In genomic region chr21:27036736-27037301, GRCh38 we compare ENCODE assay signal across 1 cellular context.
TF ChIP-seq lines count a peak whose summit lies in the region.

No MANE protein-coding gene starts in this region.

TF ChIP-seq in IMR-90, 13 proteins besides CTCF, POLR2A, EP300 and RAD21 (continued from another document):
- TF ChIP-seq RCOR1 (IDR thresholded peaks at IDR 0.05; ENCODE audit: insufficient replicate concordance, low read length) (no peak), FOS (IDR thresholded peaks at IDR 0.05; ENCODE audit: low read depth, low read length) (no peak), NFE2L2 (IDR thresholded peaks at IDR 0.05; ENCODE audit: low read depth, low read length) (no peak), BHLHE40 (IDR thresholded peaks at IDR 0.05; ENCODE audit: low read depth, low read length) (no peak), SMC3 (IDR thresholded peaks at IDR 0.05; ENCODE audit: low read depth, low read length) (no peak), MAZ (IDR thresholded peaks at IDR 0.05; ENCODE audit: borderline replicate concordance, low read depth, low read length) (no peak), MXI1 (IDR thresholded peaks at IDR 0.05; ENCODE audit: borderline replicate concordance, low read depth, low read length) (no peak), USF2 (IDR thresholded peaks at IDR 0.05; ENCODE audit: low read depth, low read length) (no peak), MAFK (IDR thresholded peaks at IDR 0.05; ENCODE audit: low read depth, low read length) (no peak), CEBPB (IDR thresholded peaks at IDR 0.05; ENCODE audit: low read depth, low read length) (no peak)
